In the genomic region with DNA sequence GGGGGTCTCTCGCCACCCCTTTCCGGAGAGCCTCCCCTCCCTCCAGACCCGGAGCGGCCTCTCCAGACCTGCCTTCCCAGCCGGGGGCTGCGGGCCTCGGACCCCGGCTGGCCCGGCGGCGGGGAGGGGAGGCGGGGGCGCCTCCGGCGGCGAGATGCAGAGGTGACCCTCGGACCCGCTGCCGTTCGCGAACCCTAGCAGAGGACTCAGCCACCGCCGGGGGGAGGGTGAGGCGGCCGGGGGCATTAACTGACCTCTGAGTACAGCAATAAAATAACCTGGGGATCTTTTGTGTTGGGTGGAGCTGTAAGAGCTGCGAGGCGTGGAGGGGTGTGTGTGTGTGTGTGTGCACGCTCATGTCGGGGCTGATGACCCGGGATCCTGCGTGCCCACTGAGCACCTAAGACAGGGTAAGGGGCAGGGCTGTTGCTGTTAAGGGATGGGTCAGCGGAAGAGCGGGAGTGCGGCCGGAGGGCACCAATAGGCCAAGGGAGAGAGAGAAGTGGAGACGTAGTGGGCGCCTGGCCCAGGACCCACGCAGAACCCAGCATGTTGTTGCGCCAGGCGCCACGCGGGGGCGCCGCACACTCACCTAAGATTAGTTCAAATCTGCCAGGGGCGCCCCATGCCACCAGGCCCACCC, we compare ENCODE assay signal across 8 cellular contexts. TPM values are rescaled to one million over a fixed set of nuclear protein-coding genes. Genes with fewer than 3 reads are reported as not detected.
DNase-seq lines count a peak whose midpoint lies in the region; ATAC-seq, FAIRE-seq and TF ChIP-seq lines count a peak whose summit lies in the region.

No MANE protein-coding gene starts in this region.

- peak overlapping the region; percentile 45 for H3K4me3 Mint-ChIP-seq in Calu3 (ENCODE audit: low read depth, unreplicated experiment)
- H3K4me3 Mint-ChIP-seq in activated CD4-positive, alpha-beta T cell treated with anti-CD3 and anti-CD28 coated beads for 36 hours, result peak overlapping the region; percentile 53
- peak overlapping the region; percentile 61 for H3K4me3 Mint-ChIP-seq in chondrocyte (ENCODE audit: unreplicated experiment)

- H3F3A ChIP-seq in Loucy (ENCODE audit: low read depth), result no peaks in the 10 kb centered on the region

- H3K27ac Mint-ChIP-seq in Calu3 (ENCODE audit: unreplicated experiment) (no peak overlapping the region), chondrocyte (ENCODE audit: unreplicated experiment) (no peak overlapping the region)
- H3K27ac Mint-ChIP-seq in activated CD4-positive, alpha-beta T cell treated with anti-CD3 and anti-CD28 coated beads for 36 hours, result no peak overlapping the region

- intact Hi-C loops in Calu3 (cut with micrococcal nuclease; ENCODE audit: unreplicated experiment) (loop anchor here (1.0 to 10.0 kb wide), 3 partner anchors 53 to 269 kb away; partner anchors contain the start of gene PEAR1), HepG2 (cut with micrococcal nuclease; ENCODE audit: unreplicated experiment) (loop anchor here (1.0 to 2.0 kb wide), 2 partner anchors 32 to 51 kb away; partner anchors contain the start of gene NES)
- intact Hi-C loops in activated CD4-positive, alpha-beta T cell treated with anti-CD3 and anti-CD28 coated beads for 36 hours (cut with DNase I, micrococcal nuclease), result loop anchor here (1.0 to 5.0 kb wide), 4 partner anchors 32 to 82 kb away; partner anchors contain the start of gene CRABP2 (in 1 of the 2)

- DNase-seq in Calu3, result peak; percentile 72
- peak; percentile 83 for DNase-seq in activated CD4-positive, alpha-beta T cell treated with anti-CD3 and anti-CD28 coated beads for 36 hours
- DNase-seq in chondrocyte (ENCODE audit: low spot score), result no peak
- no peak for DNase-seq in HepG2 (ENCODE audit: low spot score)
- DNase-seq in stimulated activated CD4-positive, alpha-beta T cell treated with anti-CD3 and anti-CD28 coated beads, TNF-alpha, amount 100 ng/mL, for 48 hours (ENCODE audit: low read depth in 3 of 3), result peak in 2 of 3 donors; percentile 41 to 61
- DNase-seq in SW480 (ENCODE audit: low spot score), result no peak

- TF ChIP-seq EP300 in HepG2 (IDR thresholded peaks at IDR 0.05; ENCODE audit: low read depth in 2 of 2, low read length in 2 of 2) (no peak), HepG2 (CRISPR knock-in tag; IDR thresholded peaks at IDR 0.05; ENCODE audit: borderline replicate concordance) (no peak)

- H3K4me1 Mint-ChIP-seq in Calu3 (ENCODE audit: low read depth, unreplicated experiment) (peaks cover 12% of the 10 kb centered on the region), chondrocyte (ENCODE audit: low read depth) (peaks cover 9% of the 10 kb centered on the region)
- H3K4me1 Mint-ChIP-seq in activated CD4-positive, alpha-beta T cell treated with anti-CD3 and anti-CD28 coated beads for 36 hours, result peaks cover 6% of the 10 kb centered on the region

- H2AFZ ChIP-seq in Loucy (ENCODE audit: low read length) (no peak overlapping the region), HepG2 (ENCODE audit: low read length) (no peak overlapping the region)

- TF ChIP-seq POLR2A in HepG2 (IDR thresholded peaks at IDR 0.05; ENCODE audit: insufficient read depth in 1 of 2, low read depth in 2 of 2, low read length in 2 of 2), result no peak

- H3K4me2 ChIP-seq in Loucy (ENCODE audit: low read depth, low read length, poor library complexity, severe bottlenecking), result no peak overlapping the region
- H3K4me2 ChIP-seq in HepG2 (ENCODE audit: low read depth, low read length), result peak overlapping the region; percentile 88

- peaks cover 60% of the 10 kb centered on the region for H3K27me3 Mint-ChIP-seq in Calu3 (ENCODE audit: unreplicated experiment)
- peaks cover 41% of the 10 kb centered on the region for H3K27me3 Mint-ChIP-seq in activated CD4-positive, alpha-beta T cell treated with anti-CD3 and anti-CD28 coated beads for 36 hours
- H3K27me3 Mint-ChIP-seq in chondrocyte (ENCODE audit: low read depth), result peaks cover 42% of the 10 kb centered on the region

- no peaks in the 10 kb centered on the region for H3K9me2 ChIP-seq in Loucy (replicated peaks; ENCODE audit: low read depth, low read length)

- TF ChIP-seq CTCF in Calu3 (IDR thresholded peaks at IDR 0.05; ENCODE audit: unreplicated experiment) (peak; percentile 87), Loucy (conservative IDR thresholded peaks at IDR 0.05; ENCODE audit: low read length) (peak; percentile 85), chondrocyte (IDR thresholded peaks at IDR 0.05) (peak; percentile 90), HepG2 (CRISPR knock-in tag; IDR thresholded peaks at IDR 0.05) (peak; percentile 79)

- no peaks in the 10 kb centered on the region for H3K9me3 ChIP-seq in Loucy (ENCODE audit: insufficient read depth, low read depth, low read length)
- H3K9me3 ChIP-seq in HepG2 (ENCODE audit: low read length), result no peaks in the 10 kb centered on the region

- no peaks in the 10 kb centered on the region for H3K4me1 ChIP-seq in Loucy (ENCODE audit: insufficient read depth, low read length, poor library complexity, severe bottlenecking)
- peaks cover 34% of the 10 kb centered on the region for H3K4me1 ChIP-seq in HepG2 (ENCODE audit: insufficient read depth, low read length)

- H3K27me3 ChIP-seq in Loucy (ENCODE audit: insufficient read depth, low read length, poor library complexity, severe bottlenecking) (no peaks in the 10 kb centered on the region), HepG2 (ENCODE audit: control insufficient read depth in 1 of 2, insufficient read depth in 2 of 2, low read length in 2 of 2) (peaks cover 13 to 40% of the 10 kb centered on the region in 2 experiments)

- FAIRE-seq in HepG2 (lab: Jason Lieb, UNC), result no peak

- 3% methylated on average over 15 of the region's 45 CpGs for WGBS in HepG2 (ENCODE audit: low lambda C conversion rate)

- BruUV-seq in Calu3 (replicated peaks; lab: Mats Ljungman, UMichigan) (no TSS peak), HepG2 (replicated peaks; lab: Mats Ljungman, UMichigan) (no TSS peak)

- no peak overlapping the region for H3K27ac ChIP-seq in HepG2 (ENCODE audit: extremely low read length, insufficient read depth, low read length)

- H3K9ac ChIP-seq in Loucy (ENCODE audit: low read depth, low read length, poor library complexity, severe bottlenecking) (no peak overlapping the region), HepG2 (ENCODE audit: insufficient read depth, low read depth, low read length) (no peak overlapping the region)

- in situ Hi-C loops in HepG2 (cut with HindIII; ENCODE audit: extremely low pct_ligation_motif_present, low pct_unique_long_range_greater_than_20kb), result no loop called here

- H3K9me3 Mint-ChIP-seq in Calu3 (ENCODE audit: low read depth, unreplicated experiment), result no peaks in the 10 kb centered on the region
- H3K9me3 Mint-ChIP-seq in activated CD4-positive, alpha-beta T cell treated with anti-CD3 and anti-CD28 coated beads for 36 hours (ENCODE audit: low read depth), result no peaks in the 10 kb centered on the region
- H3K9me3 Mint-ChIP-seq in chondrocyte (ENCODE audit: low read depth), result no peaks in the 10 kb centered on the region

- CTCF ChIA-PET in Calu3 (lab: Charles Lee) (interaction anchor here (0.5 to 0.6 kb wide), 2 partner anchors 50 to 479 kb away, joined by 3 read pairs; no protein-coding TSS in a partner anchor), HepG2 (lab: Yijun Ruan, JAX; ENCODE audit: low intra/inter-chr PET ratio, low total read pairs) (interaction anchor here (2.2 to 3.0 kb wide), 4 partner anchors 32 to 100 kb away, joined by 9 to 18 read pairs (median 10); partner anchors contain the start of gene NES)
- CTCF ChIA-PET in activated CD4-positive, alpha-beta T cell treated with anti-CD3 and anti-CD28 coated beads for 36 hours (lab: Charles Lee), result interaction anchor here (0.6 to 7.0 kb wide), 12 partner anchors 14 to 168 kb away, joined by 3 to 117 read pairs (median 6); partner anchors contain the start of genes CRABP2 and NAXE

- no peaks in the 10 kb centered on the region for H3K36me3 ChIP-seq in Loucy (ENCODE audit: insufficient read depth, low read length)
- H3K36me3 ChIP-seq in HepG2 (replicated peaks in 1 of 2; ENCODE audit: control insufficient read depth in 1 of 2, insufficient read depth in 2 of 2, low read length in 2 of 2), result no peaks in the 10 kb centered on the region

- peaks cover 20% of the 10 kb centered on the region for H3K36me3 Mint-ChIP-seq in Calu3 (ENCODE audit: insufficient read depth, unreplicated experiment)
- no peaks in the 10 kb centered on the region for H3K36me3 Mint-ChIP-seq in activated CD4-positive, alpha-beta T cell treated with anti-CD3 and anti-CD28 coated beads for 36 hours (ENCODE audit: low read depth)
- peaks cover 2% of the 10 kb centered on the region for H3K36me3 Mint-ChIP-seq in chondrocyte (ENCODE audit: low read depth)

- TF ChIP-seq RAD21 in HepG2 (CRISPR knock-in tag; IDR thresholded peaks at IDR 0.05), result peak; percentile 48; the same call in 1 of the 2 replicates

- H3K4me3 ChIP-seq in Loucy (ENCODE audit: low read length, poor library complexity, severe bottlenecking), result no peak overlapping the region
- peak overlapping the region; percentile 43 to 69 (median 44); a peak in 5 of 6 replicates for H3K4me3 ChIP-seq in HepG2 (replicated peaks in 1 of 3; ENCODE audit: insufficient read depth in 1 of 3, low read depth in 2 of 3, low read length in 3 of 3)

- H4K20me1 ChIP-seq in Loucy (ENCODE audit: insufficient read depth, low read length, poor library complexity, severe bottlenecking) (no peaks in the 10 kb centered on the region), HepG2 (ENCODE audit: insufficient read depth, low read length) (no peaks in the 10 kb centered on the region)

- POLR2A ChIA-PET in activated CD4-positive, alpha-beta T cell treated with anti-CD3 and anti-CD28 coated beads for 36 hours (lab: Charles Lee), result no interaction called here
- POLR2A ChIA-PET in HepG2 (lab: Yijun Ruan, JAX), result interaction anchor here (2.1 kb wide), 1 partner anchor 36 kb away, joined by 7 read pairs; no protein-coding TSS in a partner anchor

- H3K79me2 ChIP-seq in Loucy (ENCODE audit: insufficient read depth, low read length) (no peaks in the 10 kb centered on the region), HepG2 (ENCODE audit: insufficient read depth, low read length) (no peaks in the 10 kb centered on the region)

- ATAC-seq in activated CD4-positive, alpha-beta T cell treated with anti-CD3 and anti-CD28 coated beads for 36 hours, result peak; percentile 65
- ATAC-seq in HepG2 (peak; percentile 48), HG03342 (IDR thresholded peaks at IDR 0.05; ENCODE audit: unreplicated experiment) (no peak)

RNA-seq across cellular contexts. Expression of gene HAPLN2, which starts 6.3 kb away (rescaled TPM):
- total RNA-seq in Calu3 (2022), result 0.27 TPM in 1 of 2 replicates, not detected in the other
- under 1 TPM in 1 of 2 experiments, not detected in 1; 0.34 TPM for total RNA-seq in activated CD4-positive, alpha-beta T cell treated with anti-CD3 and anti-CD28 coated beads for 36 hours
- total RNA-seq in chondrocyte, result 0.36 TPM in 1 of 3 replicates, not detected in the others
- total RNA-seq in HepG2 (2016; rRNA removed; fragmentation: Illumina TruSeq; extraction: Trizol), result not detected in 2 replicates
- total RNA-seq in HepG2 (2016; cell fraction: cytosol; rRNA removed; fragmentation: Illumina TruSeq; extraction: Trizol; ENCODE audit: low read depth), result not detected in 2 replicates
- total RNA-seq in HepG2 (2016; cell fraction: insoluble cytoplasmic fraction; rRNA removed; fragmentation: Illumina TruSeq; extraction: Trizol), result not detected in 2 replicates
- total RNA-seq in HepG2 (2016; cell fraction: membrane; rRNA removed; fragmentation: Illumina TruSeq; extraction: Trizol), result not detected in 2 replicates
- total RNA-seq in HepG2 (2016; cell fraction: nucleus; rRNA removed; fragmentation: Illumina TruSeq; extraction: Trizol), result not detected in 2 replicates
- polyA plus RNA-seq in HepG2 (2011; rRNA removed), result 0.09 TPM in 1 of 2 replicates, not detected in the other
- polyA plus RNA-seq in HepG2 (2011; cell fraction: cytosol; rRNA removed), result not detected in 2 replicates
- 0.40 and 0.62 TPM in 2 replicates for polyA plus RNA-seq in HepG2 (2011; cell fraction: nucleus; rRNA removed)
- polyA plus RNA-seq in HepG2 (2012), result 0.19 TPM in 1 of 2 replicates, not detected in the other
- polyA plus RNA-seq in HepG2 (2016; cell fraction: cytosol; fragmentation: Illumina TruSeq; extraction: Trizol; ENCODE audit: low read depth), result not detected in 2 replicates
- not detected in 2 replicates for polyA plus RNA-seq in HepG2 (2016; cell fraction: insoluble cytoplasmic fraction; fragmentation: Illumina TruSeq; extraction: Trizol; ENCODE audit: low read depth)
- polyA plus RNA-seq in HepG2 (2016; cell fraction: membrane; fragmentation: Illumina TruSeq; extraction: Trizol; ENCODE audit: low read depth), result not detected in 2 replicates
- not detected in 2 replicates for polyA plus RNA-seq in HepG2 (2016; cell fraction: nucleus; fragmentation: Illumina TruSeq; extraction: Trizol; ENCODE audit: insufficient read depth, low read depth)
- not detected in 2 replicates for polyA minus RNA-seq in HepG2 (2011; rRNA and poly(A)+ RNA removed; ENCODE audit: low replicate concordance)
- polyA minus RNA-seq in HepG2 (2011; cell fraction: cytosol; rRNA and poly(A)+ RNA removed), result not detected in 2 replicates
- polyA minus RNA-seq in HepG2 (2011; cell fraction: nucleus; rRNA and poly(A)+ RNA removed), result not detected in 2 replicates

RNA-seq across cellular contexts. Expression of gene BCAN, which starts 16.4 kb away (rescaled TPM):
- total RNA-seq in Calu3 (2022), result not detected in 2 replicates
- total RNA-seq in activated CD4-positive, alpha-beta T cell treated with anti-CD3 and anti-CD28 coated beads for 36 hours, result not detected
- 1.3 TPM in 1 of 3 replicates, not detected in the others for total RNA-seq in chondrocyte
- total RNA-seq in HepG2 (2016; rRNA removed; fragmentation: Illumina TruSeq; extraction: Trizol), result not detected in 2 replicates
- not detected in 2 replicates for total RNA-seq in HepG2 (2016; cell fraction: cytosol; rRNA removed; fragmentation: Illumina TruSeq; extraction: Trizol; ENCODE audit: low read depth)
- total RNA-seq in HepG2 (2016; cell fraction: insoluble cytoplasmic fraction; rRNA removed; fragmentation: Illumina TruSeq; extraction: Trizol), result not detected in 2 replicates
- not detected in 2 replicates for total RNA-seq in HepG2 (2016; cell fraction: membrane; rRNA removed; fragmentation: Illumina TruSeq; extraction: Trizol)
- not detected in 2 replicates for total RNA-seq in HepG2 (2016; cell fraction: nucleus; rRNA removed; fragmentation: Illumina TruSeq; extraction: Trizol)
- not detected in 2 replicates for polyA plus RNA-seq in HepG2 (2011; rRNA removed)
- not detected in 2 replicates for polyA plus RNA-seq in HepG2 (2011; cell fraction: cytosol; rRNA removed)
- polyA plus RNA-seq in HepG2 (2011; cell fraction: nucleus; rRNA removed), result 0.24 TPM in 1 of 2 replicates, not detected in the other
- polyA plus RNA-seq in HepG2 (2012), result 0.21 TPM in 2 replicates
- not detected in 2 replicates for polyA plus RNA-seq in HepG2 (2016; cell fraction: cytosol; fragmentation: Illumina TruSeq; extraction: Trizol; ENCODE audit: low read depth)
- not detected in 2 replicates for polyA plus RNA-seq in HepG2 (2016; cell fraction: insoluble cytoplasmic fraction; fragmentation: Illumina TruSeq; extraction: Trizol; ENCODE audit: low read depth)
- not detected in 2 replicates for polyA plus RNA-seq in HepG2 (2016; cell fraction: membrane; fragmentation: Illumina TruSeq; extraction: Trizol; ENCODE audit: low read depth)
- polyA plus RNA-seq in HepG2 (2016; cell fraction: nucleus; fragmentation: Illumina TruSeq; extraction: Trizol; ENCODE audit: insufficient read depth, low read depth), result not detected in 2 replicates
- polyA minus RNA-seq in HepG2 (2011; rRNA and poly(A)+ RNA removed; ENCODE audit: low replicate concordance), result not detected in 2 replicates
- not detected in 2 replicates for polyA minus RNA-seq in HepG2 (2011; cell fraction: cytosol; rRNA and poly(A)+ RNA removed)
- polyA minus RNA-seq in HepG2 (2011; cell fraction: nucleus; rRNA and poly(A)+ RNA removed), result not detected in 2 replicates

RNA-seq across cellular contexts. Expression of gene GPATCH4, which starts 24.3 kb away (rescaled TPM):
- total RNA-seq in Calu3 (2022) (52.4 and 57.0 TPM in 2 replicates), chondrocyte (14.4 to 21.6 TPM (median 16.4 TPM) in 3 replicates), HepG2 (2016; rRNA removed; fragmentation: Illumina TruSeq; extraction: Trizol) (37.9 and 43.4 TPM in 2 replicates)
- total RNA-seq in activated CD4-positive, alpha-beta T cell treated with anti-CD3 and anti-CD28 coated beads for 36 hours, result 10 to 100 TPM; 38.5 to 48.7 TPM
- 7.3 and 7.7 TPM in 2 replicates for total RNA-seq in HepG2 (2016; cell fraction: cytosol; rRNA removed; fragmentation: Illumina TruSeq; extraction: Trizol; ENCODE audit: low read depth)
- 37.1 and 46.1 TPM in 2 replicates for total RNA-seq in HepG2 (2016; cell fraction: insoluble cytoplasmic fraction; rRNA removed; fragmentation: Illumina TruSeq; extraction: Trizol)
- total RNA-seq in HepG2 (2016; cell fraction: membrane; rRNA removed; fragmentation: Illumina TruSeq; extraction: Trizol), result 22.7 and 24.7 TPM in 2 replicates
- total RNA-seq in HepG2 (2016; cell fraction: nucleus; rRNA removed; fragmentation: Illumina TruSeq; extraction: Trizol), result 36.6 and 38.1 TPM in 2 replicates
- polyA plus RNA-seq in HepG2 (2011; rRNA removed), result 19.2 and 20.0 TPM in 2 replicates
- 13.1 and 21.0 TPM in 2 replicates for polyA plus RNA-seq in HepG2 (2011; cell fraction: cytosol; rRNA removed)
- 13.5 and 17.3 TPM in 2 replicates for polyA plus RNA-seq in HepG2 (2011; cell fraction: nucleus; rRNA removed)
- polyA plus RNA-seq in HepG2 (2012), result 26.6 and 33.5 TPM in 2 replicates
- 11.1 and 11.2 TPM in 2 replicates for polyA plus RNA-seq in HepG2 (2016; cell fraction: cytosol; fragmentation: Illumina TruSeq; extraction: Trizol; ENCODE audit: low read depth)
- 79.1 and 79.7 TPM in 2 replicates for polyA plus RNA-seq in HepG2 (2016; cell fraction: insoluble cytoplasmic fraction; fragmentation: Illumina TruSeq; extraction: Trizol; ENCODE audit: low read depth)
- polyA plus RNA-seq in HepG2 (2016; cell fraction: membrane; fragmentation: Illumina TruSeq; extraction: Trizol; ENCODE audit: low read depth), result 22.9 and 25.6 TPM in 2 replicates
- 59.3 and 65.1 TPM in 2 replicates for polyA plus RNA-seq in HepG2 (2016; cell fraction: nucleus; fragmentation: Illumina TruSeq; extraction: Trizol; ENCODE audit: insufficient read depth, low read depth)
- polyA minus RNA-seq in HepG2 (2011; rRNA and poly(A)+ RNA removed; ENCODE audit: low replicate concordance), result 24.3 and 141 TPM in 2 replicates
- polyA minus RNA-seq in HepG2 (2011; cell fraction: cytosol; rRNA and poly(A)+ RNA removed), result 9.7 and 9.9 TPM in 2 replicates
- polyA minus RNA-seq in HepG2 (2011; cell fraction: nucleus; rRNA and poly(A)+ RNA removed), result 46.1 and 51.0 TPM in 2 replicates

RNA-seq across cellular contexts. Expression of gene NAXE, which starts 34.0 kb away (rescaled TPM):
- total RNA-seq in Calu3 (2022), result 129 and 143 TPM in 2 replicates
- 10 to 100 TPM; 79.9 to 82.0 TPM for total RNA-seq in activated CD4-positive, alpha-beta T cell treated with anti-CD3 and anti-CD28 coated beads for 36 hours
- 54.8 to 59.6 TPM (median 56.2 TPM) in 3 replicates for total RNA-seq in chondrocyte
- total RNA-seq in HepG2 (2016; rRNA removed; fragmentation: Illumina TruSeq; extraction: Trizol), result 37.9 and 59.4 TPM in 2 replicates
- total RNA-seq in HepG2 (2016; cell fraction: cytosol; rRNA removed; fragmentation: Illumina TruSeq; extraction: Trizol; ENCODE audit: low read depth), result 69.0 and 80.5 TPM in 2 replicates
- total RNA-seq in HepG2 (2016; cell fraction: insoluble cytoplasmic fraction; rRNA removed; fragmentation: Illumina TruSeq; extraction: Trizol), result 32.9 and 62.3 TPM in 2 replicates
- total RNA-seq in HepG2 (2016; cell fraction: membrane; rRNA removed; fragmentation: Illumina TruSeq; extraction: Trizol), result 57.8 and 70.5 TPM in 2 replicates
- total RNA-seq in HepG2 (2016; cell fraction: nucleus; rRNA removed; fragmentation: Illumina TruSeq; extraction: Trizol), result 36.6 and 46.8 TPM in 2 replicates
- polyA plus RNA-seq in HepG2 (2011; rRNA removed), result 35.0 and 39.4 TPM in 2 replicates
- 44.6 and 54.4 TPM in 2 replicates for polyA plus RNA-seq in HepG2 (2011; cell fraction: cytosol; rRNA removed)
- 28.8 and 37.7 TPM in 2 replicates for polyA plus RNA-seq in HepG2 (2011; cell fraction: nucleus; rRNA removed)
- 37.1 and 42.0 TPM in 2 replicates for polyA plus RNA-seq in HepG2 (2012)
- 109 and 132 TPM in 2 replicates for polyA plus RNA-seq in HepG2 (2016; cell fraction: cytosol; fragmentation: Illumina TruSeq; extraction: Trizol; ENCODE audit: low read depth)
- polyA plus RNA-seq in HepG2 (2016; cell fraction: insoluble cytoplasmic fraction; fragmentation: Illumina TruSeq; extraction: Trizol; ENCODE audit: low read depth), result 38.4 and 48.9 TPM in 2 replicates
- polyA plus RNA-seq in HepG2 (2016; cell fraction: membrane; fragmentation: Illumina TruSeq; extraction: Trizol; ENCODE audit: low read depth), result 78.1 and 86.6 TPM in 2 replicates
- polyA plus RNA-seq in HepG2 (2016; cell fraction: nucleus; fragmentation: Illumina TruSeq; extraction: Trizol; ENCODE audit: insufficient read depth, low read depth), result 64.6 and 71.1 TPM in 2 replicates
- 43.3 and 215 TPM in 2 replicates for polyA minus RNA-seq in HepG2 (2011; rRNA and poly(A)+ RNA removed; ENCODE audit: low replicate concordance)
- polyA minus RNA-seq in HepG2 (2011; cell fraction: cytosol; rRNA and poly(A)+ RNA removed), result 15.2 and 16.5 TPM in 2 replicates
- polyA minus RNA-seq in HepG2 (2011; cell fraction: nucleus; rRNA and poly(A)+ RNA removed), result 15.8 and 22.0 TPM in 2 replicates

RNA-seq across cellular contexts. Expression of gene TTC24, which starts 46.0 kb away (rescaled TPM):
- not detected in 2 replicates for total RNA-seq in Calu3 (2022)
- 1 to 10 TPM; 7.3 to 9.1 TPM for total RNA-seq in activated CD4-positive, alpha-beta T cell treated with anti-CD3 and anti-CD28 coated beads for 36 hours
- total RNA-seq in chondrocyte, result not detected in 3 replicates
- 0.13 and 0.15 TPM in 2 replicates for total RNA-seq in HepG2 (2016; rRNA removed; fragmentation: Illumina TruSeq; extraction: Trizol)
- not detected in 2 replicates for total RNA-seq in HepG2 (2016; cell fraction: cytosol; rRNA removed; fragmentation: Illumina TruSeq; extraction: Trizol; ENCODE audit: low read depth)
- total RNA-seq in HepG2 (2016; cell fraction: insoluble cytoplasmic fraction; rRNA removed; fragmentation: Illumina TruSeq; extraction: Trizol), result 0.22 and 0.37 TPM in 2 replicates
- not detected in 2 replicates for total RNA-seq in HepG2 (2016; cell fraction: membrane; rRNA removed; fragmentation: Illumina TruSeq; extraction: Trizol)
- not detected in 2 replicates for total RNA-seq in HepG2 (2016; cell fraction: nucleus; rRNA removed; fragmentation: Illumina TruSeq; extraction: Trizol)
- polyA plus RNA-seq in HepG2 (2011; rRNA removed), result 0.18 and 0.30 TPM in 2 replicates
- 0.05 and 0.11 TPM in 2 replicates for polyA plus RNA-seq in HepG2 (2011; cell fraction: cytosol; rRNA removed)
- 0.61 and 1.4 TPM in 2 replicates for polyA plus RNA-seq in HepG2 (2011; cell fraction: nucleus; rRNA removed)
- 0.17 TPM in 1 of 2 replicates, not detected in the other for polyA plus RNA-seq in HepG2 (2012)
- polyA plus RNA-seq in HepG2 (2016; cell fraction: cytosol; fragmentation: Illumina TruSeq; extraction: Trizol; ENCODE audit: low read depth), result not detected in 2 replicates
- polyA plus RNA-seq in HepG2 (2016; cell fraction: insoluble cytoplasmic fraction; fragmentation: Illumina TruSeq; extraction: Trizol; ENCODE audit: low read depth), result not detected in 2 replicates
- polyA plus RNA-seq in HepG2 (2016; cell fraction: membrane; fragmentation: Illumina TruSeq; extraction: Trizol; ENCODE audit: low read depth), result not detected in 2 replicates
- 0.60 TPM in 1 of 2 replicates, not detected in the other for polyA plus RNA-seq in HepG2 (2016; cell fraction: nucleus; fragmentation: Illumina TruSeq; extraction: Trizol; ENCODE audit: insufficient read depth, low read depth)
- polyA minus RNA-seq in HepG2 (2011; rRNA and poly(A)+ RNA removed; ENCODE audit: low replicate concordance), result 0.32 TPM in 1 of 2 replicates, not detected in the other
- polyA minus RNA-seq in HepG2 (2011; cell fraction: cytosol; rRNA and poly(A)+ RNA removed), result not detected in 2 replicates
- polyA minus RNA-seq in HepG2 (2011; cell fraction: nucleus; rRNA and poly(A)+ RNA removed), result 0.99 TPM in 1 of 2 replicates, not detected in the other

Comparison
In these comparisons a context has a peak if more than half of its experiments do, and no peak if none do; other contexts are left out.
1. DNase-seq: peak in Calu3 (single experiment), activated CD4-positive, alpha-beta T cell treated with anti-CD3 and anti-CD28 coated beads for 36 hours (single experiment) and stimulated activated CD4-positive, alpha-beta T cell treated with anti-CD3 and anti-CD28 coated beads, TNF-alpha, amount 100 ng/mL, for 48 hours (2 of 3); none in chondrocyte (single experiment), HepG2 (single experiment) and SW480 (single experiment).
2. Peak in every context shown above with its lines, with median percentiles within 50 percentile points of each other: H3K4me3 Mint-ChIP-seq and CTCF ChIP-seq.